In genomic region chr1:226875641-226876295, GRCh38 we compare ENCODE assay signal across 1 cellular context.
TF ChIP-seq lines count a peak whose summit lies in the region.

No MANE protein-coding gene starts in this region.

TF ChIP-seq in A549, 52 proteins besides CTCF, POLR2A, EP300 and RAD21:
- TF ChIP-seq MAFK (IDR thresholded peaks at IDR 0.05; ENCODE audit: partially characterized antibody) (peak; percentile 54), HOXB5 (CRISPR knock-in tag; IDR thresholded peaks at IDR 0.05) (no peak), FOSL2 (IDR thresholded peaks at IDR 0.05) (no peak), FOSL2 (CRISPR knock-in tag; IDR thresholded peaks at IDR 0.05) (peak; percentile 76), PHF8 (IDR thresholded peaks at IDR 0.05; ENCODE audit: borderline replicate concordance, low read depth) (no peak), BHLHE40 (IDR thresholded peaks at IDR 0.05; ENCODE audit: low read depth, low read length) (no peak), TFCP2L1 (CRISPR knock-in tag; IDR thresholded peaks at IDR 0.05) (no peak), HOXA7 (CRISPR knock-in tag; IDR thresholded peaks at IDR 0.05) (no peak)
- TF ChIP-seq, protein P1, sequence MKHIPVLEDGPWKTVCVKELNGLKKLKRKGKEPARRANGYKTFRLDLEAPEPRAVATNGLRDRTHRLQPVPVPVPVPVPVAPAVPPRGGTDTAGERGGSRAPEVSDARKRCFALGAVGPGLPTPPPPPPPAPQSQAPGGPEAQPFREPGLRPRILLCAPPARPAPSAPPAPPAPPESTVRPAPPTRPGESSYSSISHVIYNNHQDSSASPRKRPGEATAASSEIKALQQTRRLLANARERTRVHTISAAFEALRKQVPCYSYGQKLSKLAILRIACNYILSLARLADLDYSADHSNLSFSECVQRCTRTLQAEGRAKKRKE (CRISPR knock-in tag; IDR thresholded peaks at IDR 0.05; ENCODE audit: low read depth), result no peak
